ENCODE assay signal across 29 cellular contexts in genomic region chr17:51604299-51605020, GRCh38.
"Had no signal": no experiment of that assay in that cellular context is flagged by ENCODE, and none has a peak within 500 bp of the region (broad histone marks: within the 10 kb centered on the region; RNA-seq: fewer than 3 reads in every experiment).

No MANE protein-coding gene starts in this region.

- FAIRE-seq: urothelium cell line had no signal

- H3K9me3 ChIP-seq: stomach, suprapubic skin, testis, thoracic aorta, thyroid gland, tibial artery, tibial nerve, transverse colon, upper lobe of left lung, upper lobe of right lung, uterus, vagina had no signal

- H3K4me1 ChIP-seq: stomach, suprapubic skin, thyroid gland, tibial artery, tibial nerve, transverse colon, upper lobe of left lung, upper lobe of right lung, uterus, vagina had no signal

- H3K27me3 Mint-ChIP-seq: stimulated activated memory B cell treated with anti-CD40 and anti-IgM and Interleukin-4, amounts not matched to agents 10 μg/mL and 1 μg/mL and 100 μg/mL, for 72 hours; stimulated activated naive B cell treated with anti-CD40 and anti-IgM and Interleukin-4, amounts not matched to agents 10 μg/mL and 1 μg/mL and 100 μg/mL, for 72 hours; stimulated activated naive CD8-positive, alpha-beta T cell treated with anti-CD3 and anti-CD28 coated beads, Interleukin-15, amount 100 ng/mL, for 72 hours; stimulated activated naive CD8-positive, alpha-beta T cell treated with anti-CD3 and anti-CD28 coated beads, Interleukin-15, Interleukin-2, amounts not matched to agents 100 ng/mL and 50 ng/mL, for 24 hours; type B pancreatic cell had no signal

- H3K4me1 Mint-ChIP-seq: stimulated activated effector memory CD8-positive, alpha-beta T cell treated with anti-CD3 and anti-CD28 coated beads, Interleukin-12 subunit alpha, Interleukin-12 subunit beta, amount 100 ng/mL, for 72 hours; stimulated activated memory B cell treated with anti-CD40 and anti-IgM and Interleukin-4, amounts not matched to agents 10 μg/mL and 1 μg/mL and 100 μg/mL, for 72 hours; stimulated activated naive B cell treated with anti-CD40 and anti-IgM and Interleukin-4, amounts not matched to agents 10 μg/mL and 1 μg/mL and 100 μg/mL, for 72 hours; stimulated activated naive CD8-positive, alpha-beta T cell treated with anti-CD3 and anti-CD28 coated beads, Interleukin-15, amount 100 ng/mL, for 72 hours had no signal

- H3K36me3 Mint-ChIP-seq: stimulated activated effector memory CD8-positive, alpha-beta T cell treated with anti-CD3 and anti-CD28 coated beads, Interleukin-12 subunit alpha, Interleukin-12 subunit beta, amount 100 ng/mL, for 72 hours; stimulated activated memory B cell treated with anti-CD40 and anti-IgM and Interleukin-4, amounts not matched to agents 10 μg/mL and 1 μg/mL and 100 μg/mL, for 72 hours; stimulated activated naive B cell treated with anti-CD40 and anti-IgM and Interleukin-4, amounts not matched to agents 10 μg/mL and 1 μg/mL and 100 μg/mL, for 72 hours; type B pancreatic cell had no signal

- H3K27ac ChIP-seq: stomach, suprapubic skin, testis, thoracic aorta, thyroid gland, tibial artery, tibial nerve, transverse colon, upper lobe of left lung, upper lobe of right lung, uterus, vagina had no signal

- H3K9me3 Mint-ChIP-seq: stimulated activated effector memory CD8-positive, alpha-beta T cell treated with anti-CD3 and anti-CD28 coated beads, Interleukin-12 subunit alpha, Interleukin-12 subunit beta, amount 100 ng/mL, for 72 hours; stimulated activated memory B cell treated with anti-CD40 and anti-IgM and Interleukin-4, amounts not matched to agents 10 μg/mL and 1 μg/mL and 100 μg/mL, for 72 hours; stimulated activated naive B cell treated with anti-CD40 and anti-IgM and Interleukin-4, amounts not matched to agents 10 μg/mL and 1 μg/mL and 100 μg/mL, for 72 hours; stimulated activated naive CD8-positive, alpha-beta T cell treated with anti-CD3 and anti-CD28 coated beads, Interleukin-15, amount 100 ng/mL, for 72 hours; stimulated activated naive CD8-positive, alpha-beta T cell treated with anti-CD3 and anti-CD28 coated beads, Interleukin-15, Interleukin-2, amounts not matched to agents 100 ng/mL and 50 ng/mL, for 24 hours; type B pancreatic cell had no signal

- ATAC-seq: stimulated activated effector memory CD8-positive, alpha-beta T cell treated with anti-CD3 and anti-CD28 coated beads, Interleukin-12 subunit alpha, Interleukin-12 subunit beta, amount 100 ng/mL, for 72 hours; stimulated activated memory B cell treated with anti-CD40 and anti-IgM and Interleukin-4, amounts not matched to agents 10 μg/mL and 1 μg/mL and 100 μg/mL, for 72 hours; stimulated activated naive B cell treated with anti-CD40 and anti-IgM and Interleukin-4, amounts not matched to agents 10 μg/mL and 1 μg/mL and 100 μg/mL, for 72 hours; stimulated activated naive CD8-positive, alpha-beta T cell treated with anti-CD3 and anti-CD28 coated beads, Interleukin-15, amount 100 ng/mL, for 72 hours; stimulated activated naive CD8-positive, alpha-beta T cell treated with anti-CD3 and anti-CD28 coated beads, Interleukin-15, Interleukin-2, amounts not matched to agents 100 U/mL and 50 U/mL, for 24 hours; upper lobe of right lung had no signal

- H3K4me3 ChIP-seq: stomach, suprapubic skin, testis, thoracic aorta, thyroid gland, tibial artery, tibial nerve, transverse colon, upper lobe of left lung, upper lobe of right lung, uterus, vagina had no signal

- H3K36me3 ChIP-seq: stomach, suprapubic skin, thoracic aorta, thyroid gland, tibial artery, tibial nerve, transverse colon, upper lobe of left lung, upper lobe of right lung, uterus, vagina had no signal

- H3K4me3 Mint-ChIP-seq: stimulated activated effector memory CD8-positive, alpha-beta T cell treated with anti-CD3 and anti-CD28 coated beads, Interleukin-12 subunit alpha, Interleukin-12 subunit beta, amount 100 ng/mL, for 72 hours; stimulated activated memory B cell treated with anti-CD40 and anti-IgM and Interleukin-4, amounts not matched to agents 10 μg/mL and 1 μg/mL and 100 μg/mL, for 72 hours; stimulated activated naive B cell treated with anti-CD40 and anti-IgM and Interleukin-4, amounts not matched to agents 10 μg/mL and 1 μg/mL and 100 μg/mL, for 72 hours; stimulated activated naive CD8-positive, alpha-beta T cell treated with anti-CD3 and anti-CD28 coated beads, Interleukin-15, amount 100 ng/mL, for 72 hours; stimulated activated naive CD8-positive, alpha-beta T cell treated with anti-CD3 and anti-CD28 coated beads, Interleukin-15, Interleukin-2, amounts not matched to agents 100 ng/mL and 50 ng/mL, for 24 hours; type B pancreatic cell had no signal

- H3K27ac Mint-ChIP-seq: stimulated activated effector memory CD8-positive, alpha-beta T cell treated with anti-CD3 and anti-CD28 coated beads, Interleukin-12 subunit alpha, Interleukin-12 subunit beta, amount 100 ng/mL, for 72 hours; stimulated activated memory B cell treated with anti-CD40 and anti-IgM and Interleukin-4, amounts not matched to agents 10 μg/mL and 1 μg/mL and 100 μg/mL, for 72 hours; stimulated activated naive B cell treated with anti-CD40 and anti-IgM and Interleukin-4, amounts not matched to agents 10 μg/mL and 1 μg/mL and 100 μg/mL, for 72 hours; stimulated activated naive CD8-positive, alpha-beta T cell treated with anti-CD3 and anti-CD28 coated beads, Interleukin-15, amount 100 ng/mL, for 72 hours; stimulated activated naive CD8-positive, alpha-beta T cell treated with anti-CD3 and anti-CD28 coated beads, Interleukin-15, Interleukin-2, amounts not matched to agents 100 ng/mL and 50 ng/mL, for 24 hours; type B pancreatic cell had no signal

- H3K27me3 ChIP-seq: stomach, suprapubic skin, testis, thyroid gland, tibial artery, tibial nerve, transverse colon, upper lobe of left lung, upper lobe of right lung, uterus, vagina had no signal

- DNase-seq: stimulated activated CD4-positive, alpha-beta T cell treated with anti-CD3 and anti-CD28 coated beads, Interleukin-2, amount 100 ng/mL, for 48 hours; stimulated activated CD4-positive, alpha-beta T cell treated with anti-CD3 and anti-CD28 coated beads, Interleukin-4, amount 100 ng/mL, for 1 hour; stimulated activated CD4-positive, alpha-beta T cell treated with anti-CD3 and anti-CD28 coated beads, Interleukin-4, amount 100 ng/mL, for 24 hours; stimulated activated CD4-positive, alpha-beta T cell treated with anti-CD3 and anti-CD28 coated beads, Interleukin-4, amount 100 ng/mL, for 4 hours; stimulated activated CD8-positive, alpha-beta memory T cell treated with anti-CD3 and anti-CD28 coated beads, Interleukin-4, amount 100 ng/mL, for 48 hours; stimulated activated naive B cell treated with anti-CD40 and anti-IgM and Interleukin-4, amounts not matched to agents 10 μg/mL and 1 μg/mL and 100 μg/mL, for 72 hours; stimulated activated naive CD4-positive, alpha-beta T cell; stimulated activated naive CD4-positive, alpha-beta T cell treated with Interleukin-2 at 50 U/mL for 16 hours; stimulated activated naive CD8-positive, alpha-beta T cell treated with anti-CD3 and anti-CD28 coated beads, Interleukin-15, amount 100 ng/mL, for 72 hours; stimulated activated naive CD8-positive, alpha-beta T cell treated with anti-CD3 and anti-CD28 coated beads, Interleukin-15, Interleukin-2, amounts not matched to agents 100 U/mL and 50 U/mL, for 24 hours; stomach; substantia nigra; testis; thyroid gland; tibial artery; transverse colon; trophoblast cell; upper lobe of left lung; upper lobe of right lung; uterus had no signal
